In the genomic region with DNA sequence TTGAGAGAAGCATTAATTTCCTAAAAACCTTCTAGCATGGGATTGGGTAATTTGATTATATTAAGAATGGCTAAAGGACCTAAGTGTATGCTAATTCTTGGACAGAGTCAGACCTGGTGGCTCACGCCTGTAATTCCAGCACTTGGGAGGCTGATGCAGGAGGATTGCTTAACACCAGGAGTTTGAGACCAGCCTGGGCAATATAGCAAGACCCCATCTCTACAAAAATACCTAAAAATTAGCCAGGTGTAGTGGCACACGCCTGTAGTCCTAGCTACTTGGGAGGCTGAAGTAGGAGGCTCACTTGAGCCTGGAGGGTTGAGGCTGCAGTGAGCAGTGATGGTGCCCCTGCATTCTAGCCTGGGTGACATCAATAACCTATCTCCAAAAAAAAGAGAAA, we compare ENCODE assay signal across 2 cellular contexts.
TF ChIP-seq lines count a peak whose summit lies in the region.

No MANE protein-coding gene starts in this region.

TF ChIP-seq in HepG2, 621 proteins besides CTCF, POLR2A, EP300 and RAD21:
- 0 out of 2 replicates have a peak, but pooled peaks have one; percentile 35 for TF ChIP-seq ZNF121 (CRISPR knock-in tag; IDR thresholded peaks at IDR 0.05)
- no peak for TF ChIP-seq LCORL (IDR thresholded peaks at IDR 0.05)
- no peak for TF ChIP-seq LCORL (CRISPR knock-in tag; IDR thresholded peaks at IDR 0.05)

TF ChIP-seq in K562, 482 proteins besides CTCF, POLR2A, EP300 and RAD21:
- TF ChIP-seq ZNF121 (CRISPR knock-in tag; conservative IDR thresholded peaks at IDR 0.05): peak; percentile 21; the same call in 1 of the 2 replicates
- TF ChIP-seq ZBTB26 (CRISPR knock-in tag; IDR thresholded peaks at IDR 0.05): no peak
- TF ChIP-seq RBM34 (IDR thresholded peaks at IDR 0.05; ENCODE audit: borderline replicate concordance, insufficient read depth, low read length): no peak
- TF ChIP-seq, protein P1, sequence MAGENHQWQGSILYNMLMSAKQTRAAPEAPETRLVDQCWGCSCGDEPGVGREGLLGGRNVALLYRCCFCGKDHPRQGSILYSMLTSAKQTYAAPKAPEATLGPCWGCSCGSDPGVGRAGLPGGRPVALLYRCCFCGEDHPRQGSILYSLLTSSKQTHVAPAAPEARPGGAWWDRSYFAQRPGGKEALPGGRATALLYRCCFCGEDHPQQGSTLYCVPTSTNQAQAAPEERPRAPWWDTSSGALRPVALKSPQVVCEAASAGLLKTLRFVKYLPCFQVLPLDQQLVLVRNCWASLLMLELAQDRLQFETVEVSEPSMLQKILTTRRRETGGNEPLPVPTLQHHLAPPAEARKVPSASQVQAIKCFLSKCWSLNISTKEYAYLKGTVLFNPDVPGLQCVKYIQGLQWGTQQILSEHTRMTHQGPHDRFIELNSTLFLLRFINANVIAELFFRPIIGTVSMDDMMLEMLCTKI (IDR thresholded peaks at IDR 0.05; ENCODE audit: partially characterized antibody): no peak
- TF ChIP-seq SMARCC2 (IDR thresholded peaks at IDR 0.05; ENCODE audit: low read depth): no peak
TF ChIP-seq in K562: peak in this region for 1.
